18 cellular contexts compared by ENCODE assay signal in genomic region chr11:130715085-130715932, GRCh38.
DNase-seq lines count a peak whose midpoint lies in the region; ATAC-seq and TF ChIP-seq lines count a peak whose summit lies in the region.
"Had no signal": no experiment of that assay in that cellular context is flagged by ENCODE, and none has a peak within 500 bp of the region (broad histone marks: within the 10 kb centered on the region; RNA-seq: fewer than 3 reads in every experiment).

No MANE protein-coding gene starts in this region.

- no peak overlapping the region for H4K5ac ChIP-seq in IMR-90 (ENCODE audit: low read depth, low read length)

- no peak overlapping the region for H3K23ac ChIP-seq in IMR-90 (ENCODE audit: low read depth, low read length)

- H3K27ac ChIP-seq in SK-N-SH (ENCODE audit: low read depth in 2 of 2, low read length in 1 of 2) (no peak overlapping the region), IMR-90 (ENCODE audit: insufficient read depth, low read length) (no peak overlapping the region), gastroesophageal sphincter (no peak overlapping the region)
- H3K27ac ChIP-seq: 22Rv1, A549, C4-2B, GM23248 had no signal

- peaks cover 14% of the 10 kb centered on the region for H3K9me1 ChIP-seq in IMR-90 (ENCODE audit: insufficient read depth, low read length)

- ATAC-seq in SK-N-SH treated with all-trans-retinoic acid at 6 μM for 48 hours (no peak), IMR-90 (ENCODE audit: low read depth) (no peak), gastroesophageal sphincter (peak; percentile 48), sciatic nerve (peak; percentile 76)
- ATAC-seq: A549 had no signal

- H3K79me1 ChIP-seq in IMR-90 (ENCODE audit: low read depth in 1 of 2, low read length in 2 of 2) = no peaks in the 10 kb centered on the region

- BruUV-seq in IMR-90 (replicated peaks; lab: Mats Ljungman, UMichigan) = no TSS peak

- no peaks in the 10 kb centered on the region for H3K79me2 ChIP-seq in SK-N-SH (ENCODE audit: insufficient read depth)

- H3K4me2 ChIP-seq in SK-N-SH (no peak overlapping the region), IMR-90 (ENCODE audit: low read depth, low read length) (no peak overlapping the region)
- H3K4me2 ChIP-seq: A549 had no signal

- TF ChIP-seq CTCF in SK-N-SH (IDR thresholded peaks at IDR 0.05) (no peak), IMR-90 (conservative IDR thresholded peaks at IDR 0.05; ENCODE audit: low read depth, low read length) (no peak), gastroesophageal sphincter (IDR thresholded peaks at IDR 0.05) (no peak)

- H3F3A ChIP-seq in SK-N-SH (replicated peaks; ENCODE audit: insufficient read depth) = no peaks in the 10 kb centered on the region

- no peak overlapping the region; the same call in 1 of the 2 replicates for H2BK120ac ChIP-seq in IMR-90 (ENCODE audit: low read depth, low read length)

- no peak overlapping the region for H4K91ac ChIP-seq in IMR-90 (ENCODE audit: insufficient read depth, low read depth, low read length)

- H4K20me1 ChIP-seq in SK-N-SH (ENCODE audit: insufficient read depth) = no peaks in the 10 kb centered on the region
- no peaks in the 10 kb centered on the region for H4K20me1 ChIP-seq in IMR-90 (ENCODE audit: insufficient read depth, low read length)

- in situ Hi-C loops in IMR-90 (cut with MboI; ENCODE audit: low sequenced_read_pairs) = no loop called here

- no peak for TF ChIP-seq EP300 in SK-N-SH (IDR thresholded peaks at IDR 0.05; ENCODE audit: borderline replicate concordance in 1 of 2, low read depth in 1 of 2, low read length in 1 of 2)
- no peak for TF ChIP-seq EP300 in gastroesophageal sphincter (IDR thresholded peaks at IDR 0.05)

- no peak for TF ChIP-seq POLR2A in IMR-90 (IDR thresholded peaks at IDR 0.05; ENCODE audit: low read depth, low read length)
- no peak for TF ChIP-seq POLR2A in gastroesophageal sphincter (IDR thresholded peaks at IDR 0.05)

- H2AFZ ChIP-seq in SK-N-SH (ENCODE audit: low read depth) (no peak overlapping the region), IMR-90 (replicated peaks; ENCODE audit: low read length, poor library complexity) (no peak overlapping the region)
- H2AFZ ChIP-seq: GM23248 had no signal

- no peaks in the 10 kb centered on the region for H3K27me3 ChIP-seq in SK-N-SH (ENCODE audit: insufficient read depth)
- no peaks in the 10 kb centered on the region; the same call in 1 of the 2 replicates for H3K27me3 ChIP-seq in IMR-90 (ENCODE audit: control insufficient read depth, insufficient read depth, low read length)
- no peaks in the 10 kb centered on the region for H3K27me3 ChIP-seq in gastroesophageal sphincter

- H2AK9ac ChIP-seq in IMR-90 (replicated peaks; ENCODE audit: low read depth, low read length, poor library complexity) = no peak overlapping the region

- POLR2A ChIA-PET in SK-N-SH (lab: Yijun Ruan, JAX) = no interaction called here
- POLR2A ChIA-PET in IMR-90 (lab: Charles Lee; ENCODE audit: unreplicated experiment) = no interaction called here

- TF ChIP-seq RAD21 in SK-N-SH (IDR thresholded peaks at IDR 0.05; ENCODE audit: low read length) (no peak), IMR-90 (IDR thresholded peaks at IDR 0.05; ENCODE audit: low read length) (no peak)

- no peaks in the 10 kb centered on the region for H3K36me3 ChIP-seq in SK-N-SH (replicated peaks in 1 of 2; ENCODE audit: control insufficient read depth in 1 of 2, insufficient read depth in 2 of 2, low read length in 1 of 2)
- H3K36me3 ChIP-seq in IMR-90 (ENCODE audit: control insufficient read depth, insufficient read depth, low read length) = no peaks in the 10 kb centered on the region
- H3K36me3 ChIP-seq in gastroesophageal sphincter = no peaks in the 10 kb centered on the region
- H3K36me3 ChIP-seq: HAP-1 had no signal

- H3K14ac ChIP-seq in IMR-90 (replicated peaks; ENCODE audit: low read depth, low read length) = no peak overlapping the region

- no peak overlapping the region for H2AK5ac ChIP-seq in IMR-90 (ENCODE audit: low read depth, low read length)

- H3K9me3 ChIP-seq in SK-N-SH (no peaks in the 10 kb centered on the region), IMR-90 (ENCODE audit: control insufficient read depth, insufficient read depth, low read length) (no peaks in the 10 kb centered on the region; the same call in 1 of the 2 replicates), gastroesophageal sphincter (no peaks in the 10 kb centered on the region)
- H3K9me3 ChIP-seq: A549, Caco-2, HAP-1 had no signal

- no peak overlapping the region; the same call in 1 of the 2 replicates for H3K18ac ChIP-seq in IMR-90 (ENCODE audit: low read depth, low read length)

- dilution Hi-C loops in IMR-90 (cut with HindIII; ENCODE audit: low sequenced_read_pairs, unreplicated experiment) = no loop called here

- no peaks in the 10 kb centered on the region for H3K9me2 ChIP-seq in SK-N-SH

- WGBS in SK-N-SH (ENCODE audit: low lambda C conversion rate) = 40% methylated on average over 4 of the region's 4 CpGs
- 20% methylated on average over 1 of the region's 4 CpGs; no CpG with 5 or more reads in 1 of the 2 experiments for WGBS in IMR-90 (ENCODE audit: extremely low coverage in 2 of 2, insufficient read length in 1 of 2), 2 experiments
- WGBS in gastroesophageal sphincter (ENCODE audit: low coverage in 1 of 2), 2 donors = 35 to 71% methylated on average over 1 to 4 of the region's 4 CpGs

- no peak overlapping the region for H3K9ac ChIP-seq in SK-N-SH
- H3K9ac ChIP-seq in IMR-90 (ENCODE audit: low read depth, low read length) = no peak overlapping the region
- H3K9ac ChIP-seq: GM23248 had no signal

- no peak overlapping the region for H3K56ac ChIP-seq in IMR-90 (ENCODE audit: extremely low read depth, insufficient read depth, low read length)

- no peaks in the 10 kb centered on the region for H3K4me1 ChIP-seq in SK-N-SH (ENCODE audit: control insufficient read depth in 1 of 2, insufficient read depth in 2 of 2, low read depth in 1 of 2, low read length in 1 of 2)
- peaks cover 21% of the 10 kb centered on the region for H3K4me1 ChIP-seq in IMR-90 (ENCODE audit: control insufficient read depth, insufficient read depth, low read length)
- H3K4me1 ChIP-seq in gastroesophageal sphincter = peaks cover 0 to 9% (median 0%) of the 10 kb centered on the region in 3 donors
- H3K4me1 ChIP-seq: A549, Caco-2, HAP-1 had no signal

- intact Hi-C loops in IMR-90 (cut with micrococcal nuclease) (no loop called here), sciatic nerve (cut with DNase I) (no loop called here)

- H2BK15ac ChIP-seq in IMR-90 (ENCODE audit: low read depth, low read length) = no peak overlapping the region

- H2BK20ac ChIP-seq in IMR-90 (ENCODE audit: low read depth, low read length) = 0 out of 2 replicates have a peak overlapping the region, but pooled peaks have one; percentile 18

- H4K8ac ChIP-seq in IMR-90 (ENCODE audit: low read depth in 2 of 2, low read length in 2 of 2) = no peak overlapping the region

- no peak overlapping the region for H3K4me3 ChIP-seq in SK-N-SH (ENCODE audit: low read depth in 2 of 2, low read length in 1 of 2)
- no peak overlapping the region for H3K4me3 ChIP-seq in IMR-90 (ENCODE audit: insufficient read depth, low read depth, low read length)
- no peak overlapping the region for H3K4me3 ChIP-seq in gastroesophageal sphincter
- H3K4me3 ChIP-seq: A549, GM23248, HAP-1 had no signal

- no peak overlapping the region; the same call in 1 of the 2 replicates for H3K4ac ChIP-seq in IMR-90 (ENCODE audit: low read depth, low read length)

- H2BK5ac ChIP-seq in IMR-90 (ENCODE audit: low read depth, low read length, poor library complexity, severe bottlenecking) = no peak overlapping the region

- CTCF ChIA-PET in SK-N-SH (lab: Yijun Ruan, JAX) (no interaction called here), IMR-90 (lab: Yijun Ruan, JAX) (interaction anchor here (0.6 kb wide), 1 partner anchor 8 kb away, joined by 3 read pairs; no protein-coding TSS in a partner anchor)

- DNase-seq in SK-N-SH (no peak), IMR-90 (no peak), sciatic nerve (ENCODE audit: low spot score) (no peak), ecto neural progenitor cell (ENCODE audit: low spot score) (no peak), DMS 273 (lab: John Stamatoyannopoulos, UW; ENCODE audit: unreplicated experiment) (no peak)
- DNase-seq: AML-193; Caco-2; CD4-positive, alpha-beta T cell; DMS153; DMS79; GDM1; GM23248 had no signal

TF ChIP-seq in SK-N-SH, 30 proteins besides CTCF, POLR2A, EP300 and RAD21 (continues in another document):
- TF ChIP-seq CHD2 (IDR thresholded peaks at IDR 0.05; ENCODE audit: low read length, partially characterized antibody) (no peak), TAF1 (IDR thresholded peaks at IDR 0.05; ENCODE audit: borderline replicate concordance, low read depth, low read length) (no peak), JUND (IDR thresholded peaks at IDR 0.05) (no peak), YY1 (IDR thresholded peaks at IDR 0.05; ENCODE audit: low read depth) (no peak), TCF12 (IDR thresholded peaks at IDR 0.05) (no peak)

TF ChIP-seq in IMR-90, 13 proteins besides CTCF, POLR2A, EP300 and RAD21:
- TF ChIP-seq CEBPB (IDR thresholded peaks at IDR 0.05; ENCODE audit: low read depth, low read length) (peak; percentile 34; the same call in 1 of the 2 replicates), SMC3 (IDR thresholded peaks at IDR 0.05; ENCODE audit: low read depth, low read length) (no peak)
TF ChIP-seq in IMR-90: peak in this region for 1.

Comparison
In these comparisons a context has a peak if more than half of its experiments do, and no peak if none do; other contexts are left out.
1. ATAC-seq: peak in gastroesophageal sphincter (single experiment) and sciatic nerve (single experiment); none in SK-N-SH treated with all-trans-retinoic acid at 6 μM for 48 hours (single experiment) and IMR-90 (single experiment).